13 cellular contexts compared by ENCODE assay signal in the genomic region with DNA sequence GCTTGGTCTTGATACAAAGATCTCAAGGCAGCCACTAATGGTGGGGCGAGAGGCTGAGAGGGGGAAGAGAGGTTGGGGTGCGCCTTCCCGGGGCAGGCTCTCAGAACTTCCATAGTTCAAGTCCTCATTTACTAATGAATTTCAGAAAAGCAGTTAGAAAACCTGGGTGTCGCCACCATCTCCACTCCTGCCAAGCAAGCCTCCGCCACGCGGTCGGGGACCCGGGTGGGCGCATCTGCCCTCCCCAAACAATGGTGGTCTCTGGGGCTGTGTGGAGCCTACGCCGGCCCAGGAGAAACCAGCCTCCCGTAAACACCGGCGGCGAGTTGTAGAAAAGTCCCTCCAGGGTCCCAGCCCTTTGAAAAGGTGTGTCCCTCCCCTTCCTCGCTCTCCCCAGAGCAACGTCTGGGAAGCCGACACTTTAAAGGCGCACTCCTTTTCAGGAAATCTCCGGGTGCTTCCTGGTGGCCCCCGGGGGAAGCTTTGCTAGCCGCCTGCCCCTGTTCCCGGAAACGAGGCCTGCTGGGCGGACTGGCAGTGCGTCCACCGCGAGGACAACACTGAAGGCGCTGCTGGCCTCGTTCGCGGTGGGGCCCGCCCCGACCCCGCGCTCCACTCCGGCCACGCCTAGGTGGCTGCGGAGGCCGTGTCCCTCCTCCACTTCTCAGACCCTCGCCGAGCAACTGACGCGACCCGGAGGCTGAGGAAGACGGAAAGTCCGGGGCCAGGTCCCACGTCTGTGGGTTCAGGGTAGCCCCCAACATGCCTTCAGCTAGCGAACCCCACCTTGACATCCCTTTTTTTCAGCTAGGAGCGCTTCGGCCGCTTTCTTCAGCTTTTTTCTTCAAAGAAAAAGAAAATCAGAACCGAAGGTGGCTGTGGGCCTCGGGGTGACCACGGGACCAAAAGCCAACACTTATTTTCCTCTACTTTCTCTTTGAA. TPM values are rescaled to one million over a fixed set of nuclear protein-coding genes. Genes with fewer than 3 reads are reported as not detected.
DNase-seq lines count a peak whose midpoint lies in the region; ATAC-seq and TF ChIP-seq lines count a peak whose summit lies in the region.
"Had no signal": no experiment of that assay in that cellular context is flagged by ENCODE, and none has a peak within 500 bp of the region (broad histone marks: within the 10 kb centered on the region; RNA-seq: fewer than 3 reads in every experiment).

No MANE protein-coding gene starts in this region.

- no peak for ATAC-seq in heart left ventricle
- ATAC-seq in Right ventricle myocardium inferior = no peak
- no peak for ATAC-seq in GM19397 (IDR thresholded peaks at IDR 0.05; ENCODE audit: unreplicated experiment)
- no peak for ATAC-seq in GM21786 (IDR thresholded peaks at IDR 0.05; ENCODE audit: unreplicated experiment)
- ATAC-seq: activated CD8-positive, alpha-beta T cell treated with anti-CD3 and anti-CD28 coated beads for 36 hours had no signal

- H3K4me3 Mint-ChIP-seq in nephron progenitor cell (peak overlapping the region; percentile 67), type B pancreatic cell (peak overlapping the region; percentile 63)
- H3K4me3 Mint-ChIP-seq: activated CD8-positive, alpha-beta T cell treated with anti-CD3 and anti-CD28 coated beads for 36 hours had no signal

- H3K27me3 ChIP-seq in heart left ventricle = peaks cover 48 to 100% (median 65%) of the 10 kb centered on the region in 9 donors

- intact Hi-C loops in heart left ventricle (cut with DNase I) (no loop called here), Right ventricle myocardium inferior (cut with DNase I) (no loop called here)

- H3K27ac ChIP-seq in heart left ventricle = no peak overlapping the region
- H3K27ac ChIP-seq: prostate gland had no signal

- H3K4me1 Mint-ChIP-seq in nephron progenitor cell = peaks cover 14% of the 10 kb centered on the region
- no peaks in the 10 kb centered on the region for H3K4me1 Mint-ChIP-seq in type B pancreatic cell (ENCODE audit: unreplicated experiment)

- H3K4me1 ChIP-seq in heart left ventricle = peaks cover 0 to 26% (median 7%) of the 10 kb centered on the region in 12 donors
- H3K4me1 ChIP-seq: prostate gland had no signal

- peaks cover 100% of the 10 kb centered on the region for H3K27me3 Mint-ChIP-seq in nephron progenitor cell (ENCODE audit: low read depth, poor library complexity)
- H3K27me3 Mint-ChIP-seq in type B pancreatic cell = peaks cover 97% of the 10 kb centered on the region

- no peaks in the 10 kb centered on the region for H3K36me3 ChIP-seq in heart left ventricle
- H3K36me3 ChIP-seq: prostate gland had no signal

- DNase-seq in heart left ventricle (no peak), Right ventricle myocardium inferior (ENCODE audit: missing footprints) (no peak), fibroblast of the aortic adventitia (ENCODE audit: low read depth) (no peak), nephron progenitor cell (peak; percentile 56), type B pancreatic cell (ENCODE audit: extremely low spot score, unreplicated experiment) (no peak)
- no peak for DNase-seq in stimulated activated naive CD4-positive, alpha-beta T cell (lab: John Stamatoyannopoulos, UW)
- DNase-seq: activated CD8-positive, alpha-beta T cell treated with anti-CD3 and anti-CD28 coated beads for 36 hours; NCI-H1436 treated with DMSO at 0.1 percent for 48 hours had no signal

- no peaks in the 10 kb centered on the region for H3K9me3 ChIP-seq in heart left ventricle
- H3K9me3 ChIP-seq: prostate gland had no signal

- H3K9me3 Mint-ChIP-seq in nephron progenitor cell = no peaks in the 10 kb centered on the region
- H3K9me3 Mint-ChIP-seq in type B pancreatic cell = no peaks in the 10 kb centered on the region
- H3K9me3 Mint-ChIP-seq: activated CD8-positive, alpha-beta T cell treated with anti-CD3 and anti-CD28 coated beads for 36 hours had no signal

- H3K4me3 ChIP-seq in heart left ventricle (peak overlapping the region in 9 of 12 donors; percentile 13 to 43 (median 29)), fibroblast of the aortic adventitia (ENCODE audit: low read depth, low read length) (peak overlapping the region; percentile 33)
- H3K4me3 ChIP-seq: prostate gland had no signal

- H3K36me3 Mint-ChIP-seq in nephron progenitor cell (ENCODE audit: low read depth) = no peaks in the 10 kb centered on the region
- no peaks in the 10 kb centered on the region for H3K36me3 Mint-ChIP-seq in type B pancreatic cell

- no peak overlapping the region for H3K27ac Mint-ChIP-seq in nephron progenitor cell
- H3K27ac Mint-ChIP-seq in type B pancreatic cell = no peak overlapping the region
- H3K27ac Mint-ChIP-seq: activated CD8-positive, alpha-beta T cell treated with anti-CD3 and anti-CD28 coated beads for 36 hours had no signal

- no peak for TF ChIP-seq CTCF in heart left ventricle (IDR thresholded peaks at IDR 0.05)
- TF ChIP-seq CTCF in fibroblast of the aortic adventitia (IDR thresholded peaks at IDR 0.05; ENCODE audit: insufficient read depth, low read length) = no peak
- TF ChIP-seq CTCF in nephron progenitor cell (IDR thresholded peaks at IDR 0.05) = no peak
- TF ChIP-seq CTCF in type B pancreatic cell (conservative IDR thresholded peaks at IDR 0.05) = no peak

- WGBS in heart left ventricle, 4 donors = 33 to 45% (median 34%) methylated on average over 54 to 56 of the region's 56 CpGs

- TF ChIP-seq POLR2A in heart left ventricle (IDR thresholded peaks at IDR 0.05) = no peak

RNA-seq across cellular contexts. Expression of gene EVX2, which starts 16.8 kb away (rescaled TPM):
- total RNA-seq in heart left ventricle (under 1 TPM in 1 of 9 donors, not detected in 8; 0.06 TPM), Right ventricle myocardium inferior (not detected), fibroblast of the aortic adventitia (ENCODE audit: low replicate concordance) (not detected in 2 replicates), type B pancreatic cell (ENCODE audit: low replicate concordance) (0.10 TPM in 1 of 2 replicates, not detected in the other)
- not detected for polyA plus RNA-seq in heart left ventricle
- total RNA-seq: activated CD8-positive, alpha-beta T cell treated with anti-CD3 and anti-CD28 coated beads for 36 hours; Daoy; HT1080 had no signal

RNA-seq across cellular contexts. Expression of gene HOXD13, which starts 25.6 kb away (rescaled TPM):
- total RNA-seq in heart left ventricle (not detected), Right ventricle myocardium inferior (not detected), fibroblast of the aortic adventitia (ENCODE audit: low replicate concordance) (not detected in 2 replicates), type B pancreatic cell (ENCODE audit: low replicate concordance) (0.31 and 0.43 TPM in 2 replicates)
- not detected for polyA plus RNA-seq in heart left ventricle
- total RNA-seq: activated CD8-positive, alpha-beta T cell treated with anti-CD3 and anti-CD28 coated beads for 36 hours had no signal

RNA-seq across cellular contexts. Expression of gene HOXD12, which starts 32.7 kb away (rescaled TPM):
- total RNA-seq in heart left ventricle = not detected
- polyA plus RNA-seq in heart left ventricle = not detected
- not detected for total RNA-seq in Right ventricle myocardium inferior
- not detected in 2 replicates for total RNA-seq in fibroblast of the aortic adventitia (ENCODE audit: low replicate concordance)
- total RNA-seq in type B pancreatic cell (ENCODE audit: low replicate concordance) = not detected in 2 replicates
- total RNA-seq: activated CD8-positive, alpha-beta T cell treated with anti-CD3 and anti-CD28 coated beads for 36 hours; HT1080 had no signal

RNA-seq across cellular contexts. Expression of gene HOXD11, which starts 40.2 kb away (rescaled TPM):
- total RNA-seq in heart left ventricle (not detected), Right ventricle myocardium inferior (not detected), fibroblast of the aortic adventitia (ENCODE audit: low replicate concordance) (not detected in 2 replicates), type B pancreatic cell (ENCODE audit: low replicate concordance) (0.21 and 1.1 TPM in 2 replicates)
- not detected for polyA plus RNA-seq in heart left ventricle
- total RNA-seq: activated CD8-positive, alpha-beta T cell treated with anti-CD3 and anti-CD28 coated beads for 36 hours had no signal

RNA-seq across cellular contexts. Expression of gene HOXD10, which starts 49.7 kb away (rescaled TPM):
- total RNA-seq in heart left ventricle (under 1 TPM in 1 of 9 donors, not detected in 8; 0.43 TPM), Right ventricle myocardium inferior (not detected), fibroblast of the aortic adventitia (ENCODE audit: low replicate concordance) (not detected in 2 replicates), type B pancreatic cell (ENCODE audit: low replicate concordance) (0.19 and 0.56 TPM in 2 replicates)
- polyA plus RNA-seq in heart left ventricle = under 1 TPM in 1 of 2 donors, not detected in 1; 0.03 TPM
- total RNA-seq: activated CD8-positive, alpha-beta T cell treated with anti-CD3 and anti-CD28 coated beads for 36 hours had no signal
